Comparison of ENCODE assay signal across 19 cellular contexts in the genomic region with DNA sequence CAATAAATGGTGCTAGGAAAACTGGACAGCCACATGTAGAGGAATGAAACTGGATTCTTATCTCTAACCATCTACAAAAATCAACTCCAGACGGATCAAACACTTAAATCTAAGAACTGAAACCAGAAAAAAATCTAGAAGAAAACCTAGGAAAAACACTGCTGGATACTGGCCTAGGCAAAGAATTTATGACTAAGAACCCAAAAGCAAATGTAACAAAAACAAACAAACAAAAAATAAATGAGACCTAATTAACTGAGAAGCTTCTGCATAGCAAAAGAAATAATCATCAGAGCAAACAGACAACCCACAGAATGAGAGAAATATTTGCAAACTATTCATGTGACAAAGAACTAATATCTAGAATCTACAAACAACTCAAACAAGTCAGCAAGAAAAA.
"Had no signal": no experiment of that assay in that cellular context is flagged by ENCODE, and none has a peak within 500 bp of the region (broad histone marks: within the 10 kb centered on the region; RNA-seq: fewer than 3 reads in every experiment).

No MANE protein-coding gene starts in this region.

- H3K27ac ChIP-seq: cardiac muscle cell, gastroesophageal sphincter, heart right ventricle, prostate gland, tibial artery, VCaP had no signal

- H3K27me3 Mint-ChIP-seq: activated CD4-positive, alpha-beta T cell treated with anti-CD3 and anti-CD28 coated beads for 36 hours had no signal

- H3K36me3 Mint-ChIP-seq: activated naive CD4-positive, alpha-beta T cell treated with anti-CD3 and anti-CD28 coated beads, Interleukin-2, amount 50 U/mL, for 72 hours; immature natural killer cell had no signal

- H3K27me3 ChIP-seq: cardiac muscle cell, gastroesophageal sphincter, heart right ventricle, tibial artery had no signal

- H3K27ac Mint-ChIP-seq: activated CD4-positive, alpha-beta T cell treated with anti-CD3 and anti-CD28 coated beads for 36 hours; activated naive CD4-positive, alpha-beta T cell treated with anti-CD3 and anti-CD28 coated beads, Interleukin-2, amount 50 U/mL, for 72 hours; endodermal cell; immature natural killer cell; T-helper 1 cell treated with Interleukin-12 subunit alpha and Interleukin-12 subunit beta and Interleukin-4 antibody, amounts not matched to agents 30 μg/mL and 1 μg/mL, for 36 hours had no signal

- H3K4me1 Mint-ChIP-seq: activated CD4-positive, alpha-beta T cell treated with anti-CD3 and anti-CD28 coated beads for 36 hours; endodermal cell; immature natural killer cell had no signal

- H3K36me3 ChIP-seq: cardiac muscle cell, gastroesophageal sphincter, heart right ventricle, prostate gland, tibial artery had no signal

- ATAC-seq: activated CD4-positive, alpha-beta T cell treated with anti-CD3 and anti-CD28 coated beads for 36 hours; activated naive CD4-positive, alpha-beta T cell treated with anti-CD3 and anti-CD28 coated beads, Interleukin-2, amount 50 U/mL, for 72 hours; gastroesophageal sphincter; heart right ventricle; left ventricle myocardium superior; right cardiac atrium; stimulated activated naive CD8-positive, alpha-beta T cell treated with anti-CD3 and anti-CD28 coated beads, Interleukin-15, Interleukin-2, amounts not matched to agents 100 U/mL and 50 U/mL, for 24 hours had no signal

- H3K4me3 ChIP-seq: cardiac muscle cell, gastroesophageal sphincter, heart right ventricle, prostate gland, tibial artery had no signal

- H3K9me3 Mint-ChIP-seq: endodermal cell; immature natural killer cell; T-helper 1 cell treated with Interleukin-12 subunit alpha and Interleukin-12 subunit beta and Interleukin-4 antibody, amounts not matched to agents 30 μg/mL and 1 μg/mL, for 36 hours had no signal

- H3K9me3 ChIP-seq: gastroesophageal sphincter, prostate gland, tibial artery had no signal

- H3K4me1 ChIP-seq: gastroesophageal sphincter, prostate gland, tibial artery had no signal

- DNase-seq: activated CD4-positive, alpha-beta T cell treated with anti-CD3 and anti-CD28 coated beads for 36 hours; activated CD4-positive, alpha-beta T cell treated with anti-CD3 and anti-CD28 coated beads, Interleukin-2, amount 50 U/mL, for 48 hours; activated gamma-delta T cell; endodermal cell; heart right ventricle; immature natural killer cell; kidney glomerular epithelial cell; left ventricle myocardium superior; right cardiac atrium; stimulated activated naive CD8-positive, alpha-beta T cell treated with anti-CD3 and anti-CD28 coated beads, Interleukin-15, Interleukin-2, amounts not matched to agents 100 U/mL and 50 U/mL, for 24 hours; substantia nigra; tibial artery had no signal

- H3K4me3 Mint-ChIP-seq: activated CD4-positive, alpha-beta T cell treated with anti-CD3 and anti-CD28 coated beads for 36 hours; endodermal cell; immature natural killer cell; neural crest cell; T-helper 1 cell treated with Interleukin-12 subunit alpha and Interleukin-12 subunit beta and Interleukin-4 antibody, amounts not matched to agents 30 μg/mL and 1 μg/mL, for 36 hours had no signal
